ENCODE assay signal across 8 cellular contexts in the genomic region with DNA sequence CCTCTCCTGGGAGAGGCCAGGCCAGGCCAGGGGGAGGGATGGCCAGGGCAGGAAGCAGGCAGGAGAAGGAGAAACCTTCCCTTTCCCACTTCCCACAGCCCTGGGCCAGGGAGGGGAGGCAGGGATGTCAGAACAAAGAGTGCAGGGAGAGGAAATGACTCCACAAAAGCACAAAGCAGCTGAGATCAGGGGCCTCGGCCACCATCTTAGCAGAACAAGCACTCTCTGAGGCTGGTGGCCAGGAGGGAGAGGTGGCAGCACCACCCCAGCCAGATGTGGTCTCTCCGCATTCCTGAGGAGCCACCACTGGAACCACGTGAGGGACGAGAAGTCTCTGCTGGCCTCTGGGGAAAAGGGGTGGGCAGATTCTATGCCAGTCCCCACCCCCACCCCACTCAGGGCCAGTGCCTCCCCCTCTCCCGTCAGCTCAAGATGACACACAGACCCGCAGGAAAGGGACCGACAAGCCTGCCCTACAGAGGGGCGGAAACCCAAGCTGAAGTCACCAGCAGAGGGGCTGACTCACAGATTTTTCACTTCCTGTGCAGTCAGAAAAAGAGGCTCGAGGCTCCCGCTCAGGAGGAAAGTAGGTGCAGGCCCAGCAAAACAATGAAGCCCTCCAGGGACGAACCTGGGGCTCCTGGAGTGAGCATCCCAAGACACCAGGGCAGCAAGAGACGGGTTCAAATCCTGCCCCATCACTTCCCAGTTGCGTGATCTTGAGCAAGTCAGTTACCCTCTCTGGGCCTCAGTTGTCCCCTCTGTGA.
DNase-seq lines count a peak whose midpoint lies in the region; ATAC-seq lines count a peak whose summit lies in the region.

No MANE protein-coding gene starts in this region.

- H3K9me3 Mint-ChIP-seq in T-helper 1 cell treated with Interleukin-12 subunit alpha and Interleukin-12 subunit beta and Interleukin-4 antibody, amounts not matched to agents 30 μg/mL and 1 μg/mL, for 36 hours, result peaks cover 3% of the 10 kb centered on the region

- no peaks in the 10 kb centered on the region for H3K27me3 Mint-ChIP-seq in T-helper 1 cell treated with Interleukin-12 subunit alpha and Interleukin-12 subunit beta and Interleukin-4 antibody, amounts not matched to agents 30 μg/mL and 1 μg/mL, for 36 hours (ENCODE audit: low read depth)

- peak overlapping the region; percentile 65 for H3K4me3 Mint-ChIP-seq in T-helper 1 cell treated with Interleukin-12 subunit alpha and Interleukin-12 subunit beta and Interleukin-4 antibody, amounts not matched to agents 30 μg/mL and 1 μg/mL, for 36 hours

- peak overlapping the region; percentile 99 for H3K27ac Mint-ChIP-seq in T-helper 1 cell treated with Interleukin-12 subunit alpha and Interleukin-12 subunit beta and Interleukin-4 antibody, amounts not matched to agents 30 μg/mL and 1 μg/mL, for 36 hours

- DNase-seq in amniotic epithelial cell (ENCODE audit: low read depth) (peak; percentile 81), kidney glomerular epithelial cell (lab: John Stamatoyannopoulos, UW) (peak; percentile 89), NCI-H2227 (lab: John Stamatoyannopoulos, UW; ENCODE audit: unreplicated experiment) (no peak), NCI-H526 treated with DMSO at 0.1 percent for 48 hours (lab: John Stamatoyannopoulos, UW) (no peak)
- DNase-seq in stimulated activated CD8-positive, alpha-beta memory T cell treated with anti-CD3 and anti-CD28 coated beads, Interleukin-12 subunit alpha, Interleukin-12 subunit beta, amount 100 ng/mL, for 1 hour (ENCODE audit: low read depth), result peak; percentile 75

- peaks cover 54% of the 10 kb centered on the region for H3K4me1 Mint-ChIP-seq in T-helper 1 cell treated with Interleukin-12 subunit alpha and Interleukin-12 subunit beta and Interleukin-4 antibody, amounts not matched to agents 30 μg/mL and 1 μg/mL, for 36 hours (ENCODE audit: low read depth)

- H3K36me3 Mint-ChIP-seq in T-helper 1 cell treated with Interleukin-12 subunit alpha and Interleukin-12 subunit beta and Interleukin-4 antibody, amounts not matched to agents 30 μg/mL and 1 μg/mL, for 36 hours (ENCODE audit: low read depth), result peaks cover 5% of the 10 kb centered on the region

- ATAC-seq in GM19043 (IDR thresholded peaks at IDR 0.05; ENCODE audit: low read depth, unreplicated experiment) (peak; percentile 76), HG03442 (IDR thresholded peaks at IDR 0.05; ENCODE audit: unreplicated experiment) (peak; percentile 56)

Comparison
In these comparisons a context has a peak if more than half of its experiments do, and no peak if none do; other contexts are left out.
1. DNase-seq: peak in amniotic epithelial cell (single experiment), kidney glomerular epithelial cell (single experiment) and stimulated activated CD8-positive, alpha-beta memory T cell treated with anti-CD3 and anti-CD28 coated beads, Interleukin-12 subunit alpha, Interleukin-12 subunit beta, amount 100 ng/mL, for 1 hour (single experiment); none in NCI-H2227 (single experiment) and NCI-H526 treated with DMSO at 0.1 percent for 48 hours (single experiment).